ENCODE assay signal across 23 cellular contexts in the genomic region with DNA sequence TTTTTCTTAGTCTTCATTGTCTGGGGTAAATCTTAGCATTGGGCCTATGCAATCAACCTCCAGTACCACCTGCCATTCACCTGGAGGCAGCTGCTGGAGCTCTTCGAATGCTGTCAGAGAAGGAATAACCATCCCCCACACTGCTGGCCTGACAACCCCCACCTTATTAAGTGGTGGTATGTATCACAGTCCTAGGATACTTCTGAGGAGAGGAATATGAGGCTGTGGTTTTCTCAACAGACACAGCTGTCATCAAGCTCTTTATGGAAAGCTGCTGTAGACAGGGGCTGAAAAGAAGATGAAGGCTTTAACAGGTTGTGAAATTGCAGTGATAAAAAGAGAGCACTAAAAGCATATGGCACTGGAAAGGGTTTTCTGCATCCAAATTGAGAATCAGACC.
"Had no signal": no experiment of that assay in that cellular context is flagged by ENCODE, and none has a peak within 500 bp of the region (broad histone marks: within the 10 kb centered on the region; RNA-seq: fewer than 3 reads in every experiment).

No MANE protein-coding gene starts in this region.

- H3K4me1 ChIP-seq: body of pancreas, right lobe of liver, stomach, vagina had no signal

- H3K9me3 ChIP-seq: body of pancreas, ovary, right lobe of liver, stomach, vagina had no signal

- H3K4me3 ChIP-seq: body of pancreas, dorsolateral prefrontal cortex, ovary, right lobe of liver, stomach, vagina had no signal

- H3K27me3 ChIP-seq: body of pancreas, dorsolateral prefrontal cortex, foreskin keratinocyte, ovary, right lobe of liver, stomach, vagina had no signal

- H3K36me3 ChIP-seq: ovary, right lobe of liver, stomach, vagina had no signal

- H3K27ac ChIP-seq: body of pancreas, dorsolateral prefrontal cortex, foreskin keratinocyte, ovary, right lobe of liver, stomach, vagina had no signal

- DNase-seq: activated B cell treated with CpG ODN at 0.5 μM for 24 hours; activated CD4-positive, alpha-beta memory T cell treated with anti-CD3 and anti-CD28 coated beads, Interleukin-2, amount 10 ng/mL, durations not matched to agents 7 days and 5 days; activated CD4-positive, alpha-beta T cell treated with anti-CD3 and anti-CD28 coated beads for 4 hours; activated CD8-positive, alpha-beta memory T cell treated with anti-CD3 and anti-CD28 coated beads, Interleukin-2, amount 10 ng/mL, durations not matched to agents 7 days and 5 days; activated naive CD4-positive, alpha-beta T cell; activated naive CD8-positive, alpha-beta T cell treated with anti-CD3 and anti-CD28 coated beads for 36 hours; amygdala; body of pancreas; caudate nucleus; dorsolateral prefrontal cortex; glutamatergic neuron; hippocampal formation; naive thymus-derived CD8-positive, alpha-beta T cell; ovary; right lobe of liver; stimulated activated CD4-positive, alpha-beta T cell treated with anti-CD3 and anti-CD28 coated beads, Interleukin-4, amount 100 ng/mL, for 24 hours; stomach; T-helper 9 cell; trophoblast cell had no signal

- ATAC-seq: activated CD8-positive, alpha-beta memory T cell treated with anti-CD3 and anti-CD28 coated beads, Interleukin-2, amount 10 ng/mL, durations not matched to agents 7 days and 5 days; body of pancreas; left lobe of liver; naive thymus-derived CD8-positive, alpha-beta T cell; right lobe of liver; stimulated activated effector memory CD8-positive, alpha-beta T cell treated with anti-CD3 and anti-CD28 coated beads, Interleukin-12 subunit alpha, Interleukin-12 subunit beta, amount 100 ng/mL, for 72 hours had no signal
